In genomic region chrX:31497086-31497485, GRCh38 we compare ENCODE assay signal across 21 cellular contexts.
A peak's percentile ranks its signal among the peaks of the same experiment; 100 is the strongest.
DNase-seq lines count a peak whose midpoint lies in the region; ATAC-seq and TF ChIP-seq lines count a peak whose summit lies in the region.
"Had no signal": no experiment of that assay in that cellular context is flagged by ENCODE, and none has a peak within 500 bp of the region (broad histone marks: within the 10 kb centered on the region; RNA-seq: fewer than 3 reads in every experiment).

No MANE protein-coding gene starts in this region.

- peaks cover 15% of the 10 kb centered on the region for H3K4me1 Mint-ChIP-seq in neural progenitor cell
- H3K4me1 Mint-ChIP-seq: activated CD4-positive, alpha-beta T cell treated with anti-CD3 and anti-CD28 coated beads, Interleukin-2, amount 10 ng/mL, durations not matched to agents 24 days and 14 days; stimulated activated effector memory CD8-positive, alpha-beta T cell treated with anti-CD3 and anti-CD28 coated beads, Interleukin-12 subunit alpha, Interleukin-12 subunit beta, amount 100 ng/mL, for 72 hours; T-cell had no signal

- no peak overlapping the region for H3K4me2 ChIP-seq in neural progenitor cell

- TF ChIP-seq CTCF in epithelial cell of esophagus (IDR thresholded peaks at IDR 0.05; ENCODE audit: insufficient read depth, low read depth, low read length, missing control alignments) (no peak), neural progenitor cell (IDR thresholded peaks at IDR 0.05) (no peak)

- no peaks in the 10 kb centered on the region for H3K27me3 Mint-ChIP-seq in neural progenitor cell (ENCODE audit: insufficient read depth, low read depth)
- H3K27me3 Mint-ChIP-seq: activated CD4-positive, alpha-beta T cell treated with anti-CD3 and anti-CD28 coated beads, Interleukin-2, amount 10 ng/mL, durations not matched to agents 24 days and 14 days had no signal

- H3K9me3 ChIP-seq in neural progenitor cell (ENCODE audit: low read depth): no peaks in the 10 kb centered on the region
- H3K9me3 ChIP-seq: left ventricle myocardium inferior, thoracic aorta had no signal

- no peak overlapping the region for H3K4me3 Mint-ChIP-seq in neural progenitor cell
- H3K4me3 Mint-ChIP-seq: activated CD4-positive, alpha-beta T cell treated with anti-CD3 and anti-CD28 coated beads, Interleukin-2, amount 10 ng/mL, durations not matched to agents 24 days and 14 days; CD8-positive, alpha-beta T cell; stimulated activated effector memory CD8-positive, alpha-beta T cell treated with anti-CD3 and anti-CD28 coated beads, Interleukin-12 subunit alpha, Interleukin-12 subunit beta, amount 100 ng/mL, for 72 hours; T-cell had no signal

- no peaks in the 10 kb centered on the region for H4K20me1 ChIP-seq in neural progenitor cell (ENCODE audit: low read depth)

- peaks cover 20% of the 10 kb centered on the region for H3K36me3 Mint-ChIP-seq in neural progenitor cell
- H3K36me3 Mint-ChIP-seq: CD8-positive, alpha-beta T cell; stimulated activated effector memory CD8-positive, alpha-beta T cell treated with anti-CD3 and anti-CD28 coated beads, Interleukin-12 subunit alpha, Interleukin-12 subunit beta, amount 100 ng/mL, for 72 hours; T-cell had no signal

- no peaks in the 10 kb centered on the region for H3K4me1 ChIP-seq in neural progenitor cell
- H3K4me1 ChIP-seq: left ventricle myocardium inferior had no signal

- no peak overlapping the region for H2AFZ ChIP-seq in neural progenitor cell (replicated peaks)

- H3K4me3 ChIP-seq in epithelial cell of esophagus (ENCODE audit: low read length) (no peak overlapping the region), neural progenitor cell (no peak overlapping the region)
- H3K4me3 ChIP-seq: left ventricle myocardium inferior, thoracic aorta had no signal

- DNase-seq in EL: peak; percentile 45
- peak; percentile 13 for DNase-seq in epithelial cell of esophagus (ENCODE audit: low read depth)
- no peak for DNase-seq in neural progenitor cell (ENCODE audit: low spot score)
- DNase-seq in NCI-H1694 treated with DMSO at 0.1 percent for 48 hours (lab: John Stamatoyannopoulos, UW): no peak
- no peak for DNase-seq in cortex of kidney (lab: John Stamatoyannopoulos, UW)
- DNase-seq: activated CD4-positive, alpha-beta T cell treated with anti-CD3 and anti-CD28 coated beads, Interleukin-2, amount 10 ng/mL, durations not matched to agents 24 days and 14 days; activated effector memory CD4-positive, alpha-beta T cell treated with Interleukin-2 at 50 U/mL for 16 hours; amniotic stem cell; CD8-positive, alpha-beta T cell; Karpas-422; left ventricle myocardium inferior; NCI-H526; nucleus accumbens; right cardiac atrium; T-cell had no signal

- H3K27ac Mint-ChIP-seq in neural progenitor cell: peak overlapping the region; percentile 22
- H3K27ac Mint-ChIP-seq: activated CD4-positive, alpha-beta T cell treated with anti-CD3 and anti-CD28 coated beads, Interleukin-2, amount 10 ng/mL, durations not matched to agents 24 days and 14 days; CD8-positive, alpha-beta T cell; stimulated activated effector memory CD8-positive, alpha-beta T cell treated with anti-CD3 and anti-CD28 coated beads, Interleukin-12 subunit alpha, Interleukin-12 subunit beta, amount 100 ng/mL, for 72 hours; T-cell had no signal

- no peak overlapping the region for H3K27ac ChIP-seq in neural progenitor cell
- H3K27ac ChIP-seq: left ventricle myocardium inferior, thoracic aorta had no signal

- no peaks in the 10 kb centered on the region for H3F3A ChIP-seq in neural progenitor cell (ENCODE audit: low read depth)

- H3K9ac ChIP-seq in neural progenitor cell: no peak overlapping the region

- H3K79me2 ChIP-seq in neural progenitor cell (ENCODE audit: low read depth): no peaks in the 10 kb centered on the region

- H3K36me3 ChIP-seq in neural progenitor cell: no peaks in the 10 kb centered on the region
- H3K36me3 ChIP-seq: left ventricle myocardium inferior, thoracic aorta had no signal

- ATAC-seq in SK-N-SH treated with all-trans-retinoic acid at 6 μM for 48 hours: peak; percentile 55
- no peak for ATAC-seq in GM18502 (IDR thresholded peaks at IDR 0.05; ENCODE audit: poor library complexity, unreplicated experiment)
- ATAC-seq in GM21381 (IDR thresholded peaks at IDR 0.05; ENCODE audit: unreplicated experiment): no peak
- ATAC-seq: CD8-positive, alpha-beta T cell; right cardiac atrium; Right ventricle myocardium inferior; stimulated activated effector memory CD8-positive, alpha-beta T cell treated with anti-CD3 and anti-CD28 coated beads, Interleukin-12 subunit alpha, Interleukin-12 subunit beta, amount 100 ng/mL, for 72 hours; T-cell had no signal

- no peaks in the 10 kb centered on the region for H3K27me3 ChIP-seq in neural progenitor cell

- peaks cover 15% of the 10 kb centered on the region for H3K9me3 Mint-ChIP-seq in neural progenitor cell
- H3K9me3 Mint-ChIP-seq: activated CD4-positive, alpha-beta T cell treated with anti-CD3 and anti-CD28 coated beads, Interleukin-2, amount 10 ng/mL, durations not matched to agents 24 days and 14 days; CD8-positive, alpha-beta T cell had no signal

TF ChIP-seq in SK-N-SH treated with all-trans-retinoic acid at 6 μM for 48 hours, 23 proteins besides CTCF, POLR2A, EP300 and RAD21:
- TF ChIP-seq RARB (CRISPR knock-in tag; IDR thresholded peaks at IDR 0.05): no peak
- no peak for TF ChIP-seq CREB5 (CRISPR knock-in tag; IDR thresholded peaks at IDR 0.05; ENCODE audit: low read depth)
- no peak for TF ChIP-seq TOX (CRISPR knock-in tag; IDR thresholded peaks at IDR 0.05; ENCODE audit: borderline replicate concordance)
- TF ChIP-seq POU6F1 (CRISPR knock-in tag; IDR thresholded peaks at IDR 0.05; ENCODE audit: borderline replicate concordance, low read depth): no peak

Comparison
In these comparisons a context has a peak if more than half of its experiments do, and no peak if none do; other contexts are left out.
1. DNase-seq: peak in EL (single experiment) and epithelial cell of esophagus (single experiment); none in neural progenitor cell (single experiment), NCI-H1694 treated with DMSO at 0.1 percent for 48 hours (single experiment) and cortex of kidney (single experiment).